ENCODE assay signal across 22 cellular contexts in genomic region chr5:139182528-139183296, GRCh38. TPM values are rescaled to one million over a fixed set of nuclear protein-coding genes. Genes with fewer than 3 reads are reported as not detected.
DNase-seq lines count a peak whose midpoint lies in the region; ATAC-seq and TF ChIP-seq lines count a peak whose summit lies in the region.
"Had no signal": no experiment of that assay in that cellular context is flagged by ENCODE, and none has a peak within 500 bp of the region (broad histone marks: within the 10 kb centered on the region; RNA-seq: fewer than 3 reads in every experiment).

No MANE protein-coding gene starts in this region.

- H3K9me3 Mint-ChIP-seq in naive B cell, result no peaks in the 10 kb centered on the region
- H3K9me3 Mint-ChIP-seq in CD4-positive, alpha-beta T cell, result no peaks in the 10 kb centered on the region
- H3K9me3 Mint-ChIP-seq: activated T-helper 2 cell treated with anti-CD3 and anti-CD28 coated beads, Interferon-gamma antibody, Interleukin-2, Interleukin-4, amounts not matched to agents 10 μg/mL and 5 μg/mL and 100 μg/mL, durations not matched to agents 14 hours and 24 hours and 36 hours; neural crest cell had no signal

- H3K36me3 Mint-ChIP-seq in naive B cell, result peaks cover 0 to 10% of the 10 kb centered on the region in 2 donors
- H3K36me3 Mint-ChIP-seq in CD4-positive, alpha-beta T cell (ENCODE audit: low read depth), result no peaks in the 10 kb centered on the region

- H4K20me1 ChIP-seq in BLaER1 treated with 17β-estradiol and CSF1 and Interleukin-3, amounts not matched to agents 10 nM and 100 nM, result peaks cover 5 to 62% (median 32%) of the 10 kb centered on the region in 11 experiments; a peak in 15 of 22 replicates

- peaks cover 73 to 87% (median 80%) of the 10 kb centered on the region in 10 experiments for H3K4me1 ChIP-seq in BLaER1 treated with 17β-estradiol and CSF1 and Interleukin-3, amounts not matched to agents 10 nM and 100 nM
- H3K4me1 ChIP-seq in HEK293 (ENCODE audit: control insufficient read depth, insufficient read depth, low read length) (peaks cover 46% of the 10 kb centered on the region), testis (peaks cover 30% of the 10 kb centered on the region)

- H3K27ac Mint-ChIP-seq in naive B cell, result peak overlapping the region in 4 of 6 donors; percentile 1 to 57 (median 26)
- no peak overlapping the region for H3K27ac Mint-ChIP-seq in CD4-positive, alpha-beta T cell
- H3K27ac Mint-ChIP-seq: activated CD8-positive, alpha-beta memory T cell treated with anti-CD3 and anti-CD28 coated beads, Interleukin-2, amount 10 ng/mL, durations not matched to agents 7 days and 5 days; activated T-helper 2 cell treated with anti-CD3 and anti-CD28 coated beads, Interferon-gamma antibody, Interleukin-2, Interleukin-4, amounts not matched to agents 10 μg/mL and 5 μg/mL and 100 μg/mL, durations not matched to agents 14 hours and 24 hours and 36 hours had no signal

- peak overlapping the region in 6 of 11 experiments; percentile 2 to 55 (median 18); a peak in 7 of 22 replicates for H3K27ac ChIP-seq in BLaER1 treated with 17β-estradiol and CSF1 and Interleukin-3, amounts not matched to agents 10 nM and 100 nM
- H3K27ac ChIP-seq in HEK293 (ENCODE audit: extremely low read depth, low read depth, low read length) (0 out of 2 replicates have a peak overlapping the region, but pooled peaks have one; percentile 11), testis (no peak overlapping the region)
- H3K27ac ChIP-seq in CD4-positive, alpha-beta T cell (ENCODE audit: low read depth, low read length), result no peak overlapping the region

- intact Hi-C loops in testis (cut with DNase I; ENCODE audit: low total_unique reads), result no loop called here
- intact Hi-C loops in CD4-positive, alpha-beta T cell (cut with DNase I, micrococcal nuclease), result no loop called here
- intact Hi-C loops in Right ventricle myocardium inferior (cut with DNase I), result no loop called here

- peak; percentile 23 to 25 for ATAC-seq in naive B cell (ENCODE audit: low read depth in 2 of 2)
- no peak for ATAC-seq in CD4-positive, alpha-beta T cell (ENCODE audit: poor library complexity)
- no peak for ATAC-seq in Right ventricle myocardium inferior
- ATAC-seq: activated CD8-positive, alpha-beta memory T cell treated with anti-CD3 and anti-CD28 coated beads, Interleukin-2, amount 10 ng/mL, durations not matched to agents 7 days and 5 days; heart right ventricle; PC-3 had no signal

- CTCF ChIA-PET in HEK293 (lab: Yijun Ruan, JAX), result interaction anchor here (0.7 kb wide), 1 partner anchor 75 kb away, joined by 3 read pairs; no protein-coding TSS in a partner anchor
- CTCF ChIA-PET in CD4-positive, alpha-beta T cell (lab: Charles Lee), result no interaction called here

- POLR2A ChIA-PET in HEK293 (lab: Yijun Ruan, JAX), result no interaction called here
- POLR2A ChIA-PET in CD4-positive, alpha-beta T cell (lab: Charles Lee), result no interaction called here

- peak overlapping the region; percentile 69 to 93 (median 85) for H3K4me2 ChIP-seq in BLaER1 treated with 17β-estradiol and CSF1 and Interleukin-3, amounts not matched to agents 10 nM and 100 nM
- H3K4me2 ChIP-seq: SK-N-SH had no signal

- peak; percentile 78 for DNase-seq in RPMI8226
- no peak for DNase-seq in naive B cell
- no peak for DNase-seq in testis
- no peak for DNase-seq in activated naive CD4-positive, alpha-beta T cell (lab: John Stamatoyannopoulos, UW)
- DNase-seq in CD4-positive, alpha-beta T cell, result no peak
- no peak for DNase-seq in Right ventricle myocardium inferior (ENCODE audit: missing footprints)
- DNase-seq: activated CD8-positive, alpha-beta memory T cell treated with anti-CD3 and anti-CD28 coated beads, Interleukin-2, amount 10 ng/mL, durations not matched to agents 7 days and 5 days; central memory CD4-positive, alpha-beta T cell; effector memory CD4-positive, alpha-beta T cell; heart right ventricle; NCI-H510A; SK-N-SH; stimulated activated CD4-positive, alpha-beta T cell treated with anti-CD3 and anti-CD28 coated beads, Interleukin-15, amount 100 ng/mL, for 24 hours; stimulated activated naive CD4-positive, alpha-beta T cell treated with Interleukin-2 at 50 U/mL for 16 hours; T1000 had no signal

- peaks cover 47 to 56% (median 49%) of the 10 kb centered on the region in 3 donors for H3K4me1 Mint-ChIP-seq in naive B cell
- peaks cover 4% of the 10 kb centered on the region for H3K4me1 Mint-ChIP-seq in CD4-positive, alpha-beta T cell (ENCODE audit: low read depth)

- 92% methylated on average over 4 of the region's 4 CpGs for WGBS in testis, 2 donors

- 0 out of 22 replicates have a peak overlapping the region, but pooled peaks of 1 of the 11 experiments have one; percentile 19 for H3K9ac ChIP-seq in BLaER1 treated with 17β-estradiol and CSF1 and Interleukin-3, amounts not matched to agents 10 nM and 100 nM
- H3K9ac ChIP-seq: SK-N-SH had no signal

- H3K9me3 ChIP-seq in BLaER1 treated with 17β-estradiol and CSF1 and Interleukin-3, amounts not matched to agents 10 nM and 100 nM (replicated peaks in 1 of 11), result peaks cover 0 to 2% (median 0%) of the 10 kb centered on the region in 11 experiments; a peak in 2 of 22 replicates
- H3K9me3 ChIP-seq in HEK293 (ENCODE audit: control insufficient read depth, insufficient read depth, low read depth, low read length), result no peaks in the 10 kb centered on the region
- no peaks in the 10 kb centered on the region for H3K9me3 ChIP-seq in testis
- no peaks in the 10 kb centered on the region for H3K9me3 ChIP-seq in CD4-positive, alpha-beta T cell (ENCODE audit: control insufficient read depth, low read length)
- H3K9me3 ChIP-seq: adrenal gland, heart right ventricle, MG63, SK-N-SH had no signal

- TF ChIP-seq CTCF in HEK293 (tag by site-specific recombination; IDR thresholded peaks at IDR 0.05) (no peak), testis (IDR thresholded peaks at IDR 0.05) (no peak)
- no peak for TF ChIP-seq CTCF in CD4-positive, alpha-beta T cell (IDR thresholded peaks at IDR 0.05)

- peaks cover under 1 to 13% (median 8%) of the 10 kb centered on the region in 11 experiments; a peak in 11 of 22 replicates for H3K36me3 ChIP-seq in BLaER1 treated with 17β-estradiol and CSF1 and Interleukin-3, amounts not matched to agents 10 nM and 100 nM
- H3K36me3 ChIP-seq in HEK293 (ENCODE audit: control insufficient read depth in 2 of 2, insufficient read depth in 1 of 2, low read length in 2 of 2) (no peaks in the 10 kb centered on the region; a peak in 1 of 3 replicates), testis (ENCODE audit: low read depth, missing control alignments) (no peaks in the 10 kb centered on the region)
- H3K36me3 ChIP-seq: adrenal gland had no signal

- peak overlapping the region in 3 of 8 donors; percentile 6 to 21 (median 19) for H3K4me3 Mint-ChIP-seq in naive B cell
- no peak overlapping the region for H3K4me3 Mint-ChIP-seq in CD4-positive, alpha-beta T cell
- H3K4me3 Mint-ChIP-seq: activated CD8-positive, alpha-beta memory T cell treated with anti-CD3 and anti-CD28 coated beads, Interleukin-2, amount 10 ng/mL, durations not matched to agents 7 days and 5 days had no signal

- H3K27me3 ChIP-seq in BLaER1 treated with 17β-estradiol and CSF1 and Interleukin-3, amounts not matched to agents 10 nM and 100 nM, result no peaks in the 10 kb centered on the region
- no peaks in the 10 kb centered on the region for H3K27me3 ChIP-seq in testis
- H3K27me3 ChIP-seq in CD4-positive, alpha-beta T cell (ENCODE audit: control insufficient read depth, insufficient read depth, low read length), result no peaks in the 10 kb centered on the region
- H3K27me3 ChIP-seq: adrenal gland, heart right ventricle, MG63 had no signal

- TF ChIP-seq POLR2A in testis (IDR thresholded peaks at IDR 0.05), result no peak

- H3K4me3 ChIP-seq in BLaER1 treated with 17β-estradiol and CSF1 and Interleukin-3, amounts not matched to agents 10 nM and 100 nM, result no peak overlapping the region
- no peak overlapping the region for H3K4me3 ChIP-seq in HEK293 (ENCODE audit: low read depth, low read length)
- H3K4me3 ChIP-seq in testis, result no peak overlapping the region
- H3K4me3 ChIP-seq: adrenal gland, heart right ventricle, MG63 had no signal

- H3K27me3 Mint-ChIP-seq in naive B cell, result no peaks in the 10 kb centered on the region
- no peaks in the 10 kb centered on the region for H3K27me3 Mint-ChIP-seq in CD4-positive, alpha-beta T cell
- H3K27me3 Mint-ChIP-seq: activated CD8-positive, alpha-beta memory T cell treated with anti-CD3 and anti-CD28 coated beads, Interleukin-2, amount 10 ng/mL, durations not matched to agents 7 days and 5 days had no signal

TF ChIP-seq in HEK293, 187 proteins besides CTCF, POLR2A, EP300 and RAD21:
- TF ChIP-seq YY2 (tag by site-specific recombination; IDR thresholded peaks at IDR 0.05) (0 out of 2 replicates have a peak, but pooled peaks have one; percentile 6), PRDM4 (tag by site-specific recombination; IDR thresholded peaks at IDR 0.05) (no peak), ZNF121 (tag by site-specific recombination; IDR thresholded peaks at IDR 0.05) (no peak), ZEB2 (tag by site-specific recombination; IDR thresholded peaks at IDR 0.05) (0 out of 2 replicates have a peak, but pooled peaks have one; percentile 5), IKZF3 (tag by site-specific recombination; IDR thresholded peaks at IDR 0.05) (no peak), ZNF341 (tag by site-specific recombination; IDR thresholded peaks at IDR 0.05; ENCODE audit: low read depth) (peak; percentile 76), GLIS1 (tag by site-specific recombination; IDR thresholded peaks at IDR 0.05) (peak; percentile 33; the same call in 1 of the 2 replicates)
TF ChIP-seq in HEK293: peak in this region for 4.

RNA-seq across cellular contexts. Expression of gene SIL1, which starts 15.5 kb away (rescaled TPM):
- polyA plus RNA-seq in naive B cell (ENCODE audit: low read depth in 6 of 6), result 10 to 100 TPM in 5 of 6 donors, 1 to 10 TPM in 1; 9.1 to 18.7 (median 13.6) TPM
- 10 to 100 TPM; 86.5 to 98.2 TPM for total RNA-seq in testis
- polyA plus RNA-seq in testis (ENCODE audit: insufficient read depth, low read depth, low replicate concordance), result 116 TPM
- 1 to 10 TPM; 5.6 to 9.2 TPM for total RNA-seq in CD4-positive, alpha-beta T cell
- total RNA-seq in Right ventricle myocardium inferior, result 46.2 TPM

Comparison
In these comparisons a context has a peak if more than half of its experiments do, and no peak if none do; other contexts are left out.
1. H3K27ac ChIP-seq: peak in BLaER1 treated with 17β-estradiol and CSF1 and Interleukin-3, amounts not matched to agents 10 nM and 100 nM (6 of 11) and HEK293 (single experiment); none in testis (0 of 2) and CD4-positive, alpha-beta T cell (single experiment).
2. ATAC-seq: peak in naive B cell (2 of 2); none in CD4-positive, alpha-beta T cell (single experiment) and Right ventricle myocardium inferior (single experiment).